Comparison of ENCODE assay signal across 8 cellular contexts in genomic region chr22:39135092-39135896, GRCh38. TPM values are rescaled to one million over a fixed set of nuclear protein-coding genes. Genes with fewer than 3 reads are reported as not detected.
DNase-seq lines count a peak whose midpoint lies in the region; ATAC-seq and TF ChIP-seq lines count a peak whose summit lies in the region.

No MANE protein-coding gene starts in this region.

- no peak overlapping the region for H3K4me3 Mint-ChIP-seq in type B pancreatic cell

- H3K4me1 ChIP-seq in OCI-LY3 (ENCODE audit: low read length) = no peaks in the 10 kb centered on the region
- H3K4me1 ChIP-seq in adrenal gland (replicated peaks in 1 of 2) = peaks cover 0 to 9% of the 10 kb centered on the region in 2 donors

- H3K27me3 Mint-ChIP-seq in type B pancreatic cell = no peaks in the 10 kb centered on the region

- 48 to 61% (median 54%) methylated on average over 7 to 15 of the region's 15 CpGs for WGBS in adrenal gland, 4 donors

- DNase-seq in NOMO-1 (lab: John Stamatoyannopoulos, UW; ENCODE audit: unreplicated experiment in 2 of 2) = peak; percentile 21 to 29
- DNase-seq in NOMO-1 treated with dmso at 0.1 percent for 144 hours (lab: John Stamatoyannopoulos, UW; ENCODE audit: unreplicated experiment) = no peak
- peak in 2 of 7 donors; percentile 20 to 35 for DNase-seq in adrenal gland
- peak; percentile 20 for DNase-seq in iris pigment epithelial cell (ENCODE audit: low read depth)
- no peak for DNase-seq in type B pancreatic cell (ENCODE audit: extremely low spot score, unreplicated experiment)
- no peak for DNase-seq in NK-92 treated with Interleukin-12 subunit alpha and Interleukin-12 subunit beta, amount 100 ng/mL, for 24 hours (lab: John Stamatoyannopoulos, UW)

- no peak for ATAC-seq in GM18861 (IDR thresholded peaks at IDR 0.05; ENCODE audit: unreplicated experiment)

- no peak overlapping the region for H2AFZ ChIP-seq in OCI-LY3 (ENCODE audit: low read depth, low read length)

- H3K79me2 ChIP-seq in OCI-LY3 (ENCODE audit: low read length) = no peaks in the 10 kb centered on the region

- no peak overlapping the region for H3K27ac ChIP-seq in OCI-LY3 (ENCODE audit: low read length)
- H3K27ac ChIP-seq in adrenal gland = no peak overlapping the region

- H3K4me3 ChIP-seq in OCI-LY3 (ENCODE audit: low read length) (no peak overlapping the region), adrenal gland (no peak overlapping the region)

- no peaks in the 10 kb centered on the region for H3K9me3 Mint-ChIP-seq in type B pancreatic cell

- H3K27me3 ChIP-seq in OCI-LY3 (ENCODE audit: low read depth, low read length) (peaks cover 11% of the 10 kb centered on the region), adrenal gland (no peaks in the 10 kb centered on the region)

- H3K9me3 ChIP-seq in OCI-LY3 (ENCODE audit: insufficient read depth, low read length) (no peaks in the 10 kb centered on the region), adrenal gland (replicated peaks in 1 of 3) (no peaks in the 10 kb centered on the region)

- H3K4me2 ChIP-seq in OCI-LY3 (ENCODE audit: low read length) = no peak overlapping the region

- intact Hi-C loops in adrenal gland (cut with DNase I) = loop anchor here in 1 of 2 donors (10.0 kb wide), 2 partner anchors 120 to 270 kb away; partner anchors contain the start of gene APOBEC3C

- peak; percentile 70 for TF ChIP-seq CTCF in OCI-LY3 (IDR thresholded peaks at IDR 0.05; ENCODE audit: low read depth, low read length)
- TF ChIP-seq CTCF in adrenal gland (IDR thresholded peaks at IDR 0.05) = peak in 4 of 6 experiments; percentile 9 to 38 (median 20)
- peak; percentile 82 for TF ChIP-seq CTCF in type B pancreatic cell (conservative IDR thresholded peaks at IDR 0.05)

- no peak for TF ChIP-seq POLR2A in adrenal gland (IDR thresholded peaks at IDR 0.05)

- H3K36me3 ChIP-seq in OCI-LY3 (replicated peaks; ENCODE audit: low read depth, low read length) (no peaks in the 10 kb centered on the region), adrenal gland (replicated peaks in 1 of 2) (no peaks in the 10 kb centered on the region)

- no peak overlapping the region for H3K9ac ChIP-seq in OCI-LY3 (ENCODE audit: low read length)

- H3K4me1 Mint-ChIP-seq in type B pancreatic cell (ENCODE audit: unreplicated experiment) = peaks cover 14% of the 10 kb centered on the region

- H3K27ac Mint-ChIP-seq in type B pancreatic cell = no peak overlapping the region

- no peaks in the 10 kb centered on the region for H4K20me1 ChIP-seq in OCI-LY3 (ENCODE audit: insufficient read depth, low read length)

- no peaks in the 10 kb centered on the region for H3K36me3 Mint-ChIP-seq in type B pancreatic cell

RNA-seq across cellular contexts. Expression of gene CBX7, which starts 17.2 kb away (rescaled TPM):
- total RNA-seq in adrenal gland = 10 to 100 TPM; 30.3 to 89.2 (median 63.2) TPM
- 10 to 100 TPM; 11.8 to 52.4 (median 26.3) TPM for polyA plus RNA-seq in adrenal gland
- total RNA-seq in type B pancreatic cell (ENCODE audit: low replicate concordance) = 4.8 and 5.0 TPM in 2 replicates

RNA-seq across cellular contexts. Expression of gene APOBEC3H, which starts 38.2 kb away (rescaled TPM):
- total RNA-seq in adrenal gland = 1 to 10 TPM in 2 of 8 donors, under 1 TPM in 4, not detected in 2; 0.32 to 8.6 (median 0.74) TPM
- 1 to 10 TPM in 1 of 3 donors, under 1 TPM in 2; 0.15 to 1.8 (median 0.51) TPM for polyA plus RNA-seq in adrenal gland
- total RNA-seq in type B pancreatic cell (ENCODE audit: low replicate concordance) = 0.63 and 1.1 TPM in 2 replicates

RNA-seq across cellular contexts. Expression of gene APOBEC3G, which starts 58.2 kb away (rescaled TPM):
- total RNA-seq in adrenal gland = 10 to 100 TPM; 11.1 to 29.3 (median 16.3) TPM
- 10 to 100 TPM; 11.6 to 19.4 (median 16.3) TPM for polyA plus RNA-seq in adrenal gland
- 5.6 and 8.0 TPM in 2 replicates for total RNA-seq in type B pancreatic cell (ENCODE audit: low replicate concordance)

Comparison
In these comparisons a context has a peak if more than half of its experiments do, and no peak if none do; other contexts are left out.
1. DNase-seq: peak in NOMO-1 (2 of 2) and iris pigment epithelial cell (single experiment); none in NOMO-1 treated with dmso at 0.1 percent for 144 hours (single experiment), type B pancreatic cell (single experiment) and NK-92 treated with Interleukin-12 subunit alpha and Interleukin-12 subunit beta, amount 100 ng/mL, for 24 hours (single experiment).
2. CTCF ChIP-seq: peak in every context shown above with its lines; median percentile 82 in type B pancreatic cell; 70 in OCI-LY3; 20 in adrenal gland.